30 cellular contexts compared by ENCODE assay signal in genomic region chr20:58454460-58454859, GRCh38.
"Had no signal": no experiment of that assay in that cellular context is flagged by ENCODE, and none has a peak within 500 bp of the region (broad histone marks: within the 10 kb centered on the region; RNA-seq: fewer than 3 reads in every experiment).

No MANE protein-coding gene starts in this region.

- H3K27me3 ChIP-seq: neural progenitor cell, ovary, spleen, stomach, tibial artery, transverse colon, upper lobe of right lung, uterus had no signal

- H3K27ac Mint-ChIP-seq: natural killer cell; nephron; neural progenitor cell; progenitor cell of endocrine pancreas; stimulated activated naive B cell treated with anti-CD40 and anti-IgM and Interleukin-4, amounts not matched to agents 10 μg/mL and 1 μg/mL and 100 μg/mL, for 72 hours; stimulated activated naive CD8-positive, alpha-beta T cell treated with anti-CD3 and anti-CD28 coated beads, Interleukin-15, Interleukin-2, amounts not matched to agents 100 ng/mL and 50 ng/mL, for 24 hours; type B pancreatic cell had no signal

- H3K9me3 ChIP-seq: ovary, psoas muscle, thoracic aorta, tibial artery, transverse colon, upper lobe of right lung had no signal

- H3K4me3 ChIP-seq: neural progenitor cell, ovary, psoas muscle, skin epidermis, smooth muscle cell, spleen, stomach, thoracic aorta, tibial artery, transverse colon, upper lobe of right lung, uterus had no signal

- H3K9me3 Mint-ChIP-seq: natural killer cell had no signal

- H3K36me3 ChIP-seq: neural progenitor cell, ovary, transverse colon, upper lobe of right lung, uterus had no signal

- H2AFZ ChIP-seq: neural progenitor cell, parathyroid adenoma had no signal

- H3K4me2 ChIP-seq: neural progenitor cell, smooth muscle cell had no signal

- H3K4me3 Mint-ChIP-seq: naive thymus-derived CD4-positive, alpha-beta T cell; natural killer cell; nephron; neural progenitor cell; stimulated activated naive B cell treated with anti-CD40 and anti-IgM and Interleukin-4, amounts not matched to agents 10 μg/mL and 1 μg/mL and 100 μg/mL, for 72 hours; stimulated activated naive CD8-positive, alpha-beta T cell treated with anti-CD3 and anti-CD28 coated beads, Interleukin-15, Interleukin-2, amounts not matched to agents 100 ng/mL and 50 ng/mL, for 24 hours; type B pancreatic cell had no signal

- H3K27me3 Mint-ChIP-seq: naive thymus-derived CD4-positive, alpha-beta T cell; progenitor cell of endocrine pancreas; stimulated activated naive B cell treated with anti-CD40 and anti-IgM and Interleukin-4, amounts not matched to agents 10 μg/mL and 1 μg/mL and 100 μg/mL, for 72 hours; stimulated activated naive CD8-positive, alpha-beta T cell treated with anti-CD3 and anti-CD28 coated beads, Interleukin-15, Interleukin-2, amounts not matched to agents 100 ng/mL and 50 ng/mL, for 24 hours; type B pancreatic cell had no signal

- DNase-seq: naive thymus-derived CD4-positive, alpha-beta T cell; natural killer cell; occipital lobe; ovary; posterior cingulate gyrus; psoas muscle; right cardiac atrium; spleen; stimulated activated CD4-positive, alpha-beta T cell treated with anti-CD3 and anti-CD28 coated beads, Interleukin-12 subunit alpha, Interleukin-12 subunit beta, amount 100 ng/mL, for 4 hours; stimulated activated CD4-positive, alpha-beta T cell treated with anti-CD3 and anti-CD28 coated beads, Interleukin-1b, Interleukin-23, amount 100 ng/mL, for 48 hours; stimulated activated CD4-positive, alpha-beta T cell treated with anti-CD3 and anti-CD28 coated beads, Interleukin-4, amount 100 ng/mL, for 1 hour; stimulated activated CD4-positive, alpha-beta T cell treated with anti-CD3 and anti-CD28 coated beads, Interleukin-4, amount 100 ng/mL, for 4 hours; stimulated activated CD8-positive, alpha-beta memory T cell treated with anti-CD3 and anti-CD28 coated beads, Interleukin-4, amount 100 ng/mL, for 48 hours; stimulated activated naive B cell treated with anti-CD40 and anti-IgM and Interleukin-4, amounts not matched to agents 10 μg/mL and 1 μg/mL and 100 μg/mL, for 72 hours; stimulated activated naive CD4-positive, alpha-beta T cell treated with Interleukin-2 at 50 U/mL for 16 hours; stomach; tibial artery; transverse colon; upper lobe of right lung; uterus had no signal

- H3K27ac ChIP-seq: neural progenitor cell, parathyroid adenoma, psoas muscle, skin epidermis, spleen, stomach, thoracic aorta, tibial artery, transverse colon, upper lobe of right lung, uterus had no signal

- H3K79me2 ChIP-seq: parathyroid adenoma had no signal

- H3K4me1 ChIP-seq: parathyroid adenoma, psoas muscle, stomach, tibial artery, upper lobe of right lung, uterus had no signal

- ATAC-seq: naive thymus-derived CD4-positive, alpha-beta T cell; natural killer cell; psoas muscle; right cardiac atrium; sciatic nerve; stimulated activated naive B cell treated with anti-CD40 and anti-IgM and Interleukin-4, amounts not matched to agents 10 μg/mL and 1 μg/mL and 100 μg/mL, for 72 hours; upper lobe of right lung had no signal

- H3K36me3 Mint-ChIP-seq: natural killer cell had no signal

- H3K9ac ChIP-seq: neural progenitor cell, parathyroid adenoma had no signal
